22 cellular contexts compared by ENCODE assay signal in the genomic region with DNA sequence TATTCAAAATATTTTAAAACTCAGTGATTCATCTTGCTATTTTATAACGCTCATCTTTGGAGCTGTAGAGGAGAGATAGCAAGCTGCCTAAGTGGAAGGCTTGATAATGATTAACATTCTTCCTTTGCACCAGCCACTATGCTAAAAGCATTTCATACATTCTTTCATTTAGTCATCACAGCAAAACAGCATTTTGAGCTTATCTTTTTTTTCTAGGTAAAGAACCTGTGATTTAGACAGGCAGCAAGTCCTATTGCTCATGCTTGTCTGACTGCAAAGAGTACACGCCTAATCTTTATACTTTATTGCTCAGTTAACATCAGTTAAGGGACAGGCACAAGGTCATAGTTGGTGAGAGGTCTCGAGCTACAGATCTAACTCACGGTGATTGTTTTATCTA.
"Had no signal": no experiment of that assay in that cellular context is flagged by ENCODE, and none has a peak within 500 bp of the region (broad histone marks: within the 10 kb centered on the region; RNA-seq: fewer than 3 reads in every experiment).

No MANE protein-coding gene starts in this region.

- H3K9me3 ChIP-seq: ovary had no signal

- H3K4me1 ChIP-seq: esophagus squamous epithelium, neural progenitor cell had no signal

- FAIRE-seq: urothelium cell line had no signal

- H3K4me3 ChIP-seq: esophagus squamous epithelium, lung, neural progenitor cell, ovary had no signal

- H3K9ac ChIP-seq: neural progenitor cell had no signal

- H3K36me3 ChIP-seq: esophagus squamous epithelium, neural progenitor cell, ovary had no signal

- DNase-seq: activated CD4-positive, alpha-beta memory T cell treated with anti-CD3 and anti-CD28 coated beads, Interleukin-2, amount 10 ng/mL, durations not matched to agents 7 days and 5 days; activated CD4-positive, alpha-beta T cell treated with anti-CD3 and anti-CD28 coated beads for 4 hours; activated CD8-positive, alpha-beta memory T cell treated with anti-CD3 and anti-CD28 coated beads, Interleukin-2, amount 50 U/mL, for 4 hours; activated gamma-delta T cell; activated T-cell treated with anti-CD3 and anti-CD28 coated beads, Interleukin-2, amount 50 U/mL, for 48 hours; amniotic stem cell; central memory CD4-positive, alpha-beta T cell; cortex of kidney; effector CD4-positive, alpha-beta T cell; esophagus squamous epithelium; glutamatergic neuron; left colon; ovary; stimulated activated CD4-positive, alpha-beta T cell treated with anti-CD3 and anti-CD28 coated beads, Interleukin-1b, Interleukin-23, amount 100 ng/mL, for 48 hours; T-helper 2 cell had no signal

- H3K4me2 ChIP-seq: neural progenitor cell had no signal

- ATAC-seq: activated naive CD4-positive, alpha-beta T cell treated with anti-CD3 and anti-CD28 coated beads, Interleukin-2, amount 50 U/mL, for 72 hours; left colon; sciatic nerve; stimulated activated effector memory CD8-positive, alpha-beta T cell treated with anti-CD3 and anti-CD28 coated beads, Interleukin-12 subunit alpha, Interleukin-12 subunit beta, amount 100 ng/mL, for 72 hours; WTC11 had no signal

- H2AFZ ChIP-seq: neural progenitor cell had no signal

- H3K27me3 ChIP-seq: esophagus squamous epithelium, neural progenitor cell, ovary had no signal

- H3K27ac ChIP-seq: esophagus squamous epithelium, neural progenitor cell, ovary had no signal
